ENCODE assay signal across 15 cellular contexts in genomic region chr6:12339022-12339421, GRCh38. TPM values are rescaled to one million over a fixed set of nuclear protein-coding genes. Genes with fewer than 3 reads are reported as not detected.
DNase-seq lines count a peak whose midpoint lies in the region; ATAC-seq and TF ChIP-seq lines count a peak whose summit lies in the region.
"Had no signal": no experiment of that assay in that cellular context is flagged by ENCODE, and none has a peak within 500 bp of the region (broad histone marks: within the 10 kb centered on the region; RNA-seq: fewer than 3 reads in every experiment).

No MANE protein-coding gene starts in this region.

- peaks cover 29% of the 10 kb centered on the region for H3K4me1 ChIP-seq in mucosa of descending colon (ENCODE audit: low read depth)
- H3K4me1 ChIP-seq in transverse colon: peaks cover 2 to 59% (median 36%) of the 10 kb centered on the region in 4 donors

- H3K27ac ChIP-seq in transverse colon: peak overlapping the region; percentile 29 to 54 (median 46)
- H3K27ac ChIP-seq: C4-2B, HL-60 had no signal

- in situ Hi-C loops in transverse colon (cut with MboI; ENCODE audit: low pct_ligation_motif_present in 1 of 4, low pct_unique_long_range_greater_than_20kb in 1 of 4, low sequenced_read_pairs in 3 of 4): no loop called here

- ATAC-seq in left colon (peak; percentile 60), mucosa of descending colon (peak; percentile 62)
- ATAC-seq: GM12878 had no signal

- intact Hi-C loops in Calu3 (cut with micrococcal nuclease; ENCODE audit: unreplicated experiment) (no loop called here), left colon (cut with DNase I, micrococcal nuclease) (no loop called here), mucosa of descending colon (cut with DNase I, micrococcal nuclease) (no loop called here), transverse colon (cut with DNase I; ENCODE audit: low total_unique reads) (no loop called here)

- H3K27me3 ChIP-seq in transverse colon: no peaks in the 10 kb centered on the region

- no peaks in the 10 kb centered on the region for H3K9me3 Mint-ChIP-seq in Calu3 (ENCODE audit: low read depth, unreplicated experiment)
- no peaks in the 10 kb centered on the region for H3K9me3 Mint-ChIP-seq in activated CD4-positive, alpha-beta memory T cell treated with anti-CD3 and anti-CD28 coated beads, Interleukin-2, amount 10 ng/mL, durations not matched to agents 7 days and 5 days
- H3K9me3 Mint-ChIP-seq: CD4-positive, alpha-beta memory T cell; H9 had no signal

- 41 to 42% methylated on average over 3 of the region's 3 CpGs for whole genome bisulfite sequencing in transverse colon (ENCODE audit: low coverage in 1 of 2), 2 donors

- BruUV-seq in Calu3 (replicated peaks; lab: Mats Ljungman, UMichigan): no TSS peak

- CTCF ChIA-PET in Calu3 (lab: Charles Lee): no interaction called here
- CTCF ChIA-PET in activated CD4-positive, alpha-beta memory T cell treated with anti-CD3 and anti-CD28 coated beads, Interleukin-2, amount 10 ng/mL, durations not matched to agents 7 days and 5 days (lab: Charles Lee): no interaction called here

- H3K4me3 ChIP-seq in mucosa of descending colon (no peak overlapping the region), transverse colon (no peak overlapping the region)
- H3K4me3 ChIP-seq: GM12878, K562 had no signal

- H3K27ac Mint-ChIP-seq in Calu3 (ENCODE audit: unreplicated experiment): peak overlapping the region; percentile 54
- H3K27ac Mint-ChIP-seq in activated CD4-positive, alpha-beta memory T cell treated with anti-CD3 and anti-CD28 coated beads, Interleukin-2, amount 10 ng/mL, durations not matched to agents 7 days and 5 days: no peak overlapping the region

- no peak for TF ChIP-seq POLR2A in transverse colon (IDR thresholded peaks at IDR 0.05)

- H3K36me3 ChIP-seq in mucosa of descending colon (ENCODE audit: low read depth) (no peaks in the 10 kb centered on the region), transverse colon (no peaks in the 10 kb centered on the region)

- peaks cover 5% of the 10 kb centered on the region for H3K36me3 Mint-ChIP-seq in Calu3 (ENCODE audit: insufficient read depth, unreplicated experiment)
- H3K36me3 Mint-ChIP-seq in activated CD4-positive, alpha-beta memory T cell treated with anti-CD3 and anti-CD28 coated beads, Interleukin-2, amount 10 ng/mL, durations not matched to agents 7 days and 5 days (ENCODE audit: low read depth): no peaks in the 10 kb centered on the region
- H3K36me3 Mint-ChIP-seq: CD4-positive, alpha-beta memory T cell had no signal

- peaks cover 58% of the 10 kb centered on the region for H3K4me1 Mint-ChIP-seq in Calu3 (ENCODE audit: low read depth, unreplicated experiment)
- no peaks in the 10 kb centered on the region for H3K4me1 Mint-ChIP-seq in activated CD4-positive, alpha-beta memory T cell treated with anti-CD3 and anti-CD28 coated beads, Interleukin-2, amount 10 ng/mL, durations not matched to agents 7 days and 5 days

- POLR2A ChIA-PET in activated CD4-positive, alpha-beta memory T cell treated with anti-CD3 and anti-CD28 coated beads, Interleukin-2, amount 10 ng/mL, durations not matched to agents 7 days and 5 days (lab: Charles Lee): no interaction called here

- no peak overlapping the region for H3K4me3 Mint-ChIP-seq in Calu3 (ENCODE audit: low read depth, unreplicated experiment)
- H3K4me3 Mint-ChIP-seq in activated CD4-positive, alpha-beta memory T cell treated with anti-CD3 and anti-CD28 coated beads, Interleukin-2, amount 10 ng/mL, durations not matched to agents 7 days and 5 days: no peak overlapping the region
- H3K4me3 Mint-ChIP-seq: CD4-positive, alpha-beta memory T cell; H9 had no signal

- TF ChIP-seq CTCF in Calu3 (IDR thresholded peaks at IDR 0.05; ENCODE audit: unreplicated experiment) (no peak), mucosa of descending colon (IDR thresholded peaks at IDR 0.05) (no peak), transverse colon (IDR thresholded peaks at IDR 0.05) (no peak)

- H3K9me3 ChIP-seq in mucosa of descending colon (no peaks in the 10 kb centered on the region), transverse colon (no peaks in the 10 kb centered on the region)

- H3K27me3 Mint-ChIP-seq in Calu3 (ENCODE audit: unreplicated experiment): no peaks in the 10 kb centered on the region
- peaks cover 3% of the 10 kb centered on the region for H3K27me3 Mint-ChIP-seq in activated CD4-positive, alpha-beta memory T cell treated with anti-CD3 and anti-CD28 coated beads, Interleukin-2, amount 10 ng/mL, durations not matched to agents 7 days and 5 days

- TF ChIP-seq EP300 in transverse colon (IDR thresholded peaks at IDR 0.05; ENCODE audit: low read depth): no peak

- no peak for DNase-seq in Calu3
- peak; percentile 69 to 73 for DNase-seq in left colon
- DNase-seq in mucosa of descending colon: peak in 2 of 3 donors; percentile 72 to 82
- peak; percentile 76 for DNase-seq in transverse colon
- DNase-seq in activated CD4-positive, alpha-beta memory T cell treated with anti-CD3 and anti-CD28 coated beads, Interleukin-2, amount 10 ng/mL, durations not matched to agents 7 days and 5 days: no peak
- DNase-seq in NCI-H1417 (lab: John Stamatoyannopoulos, UW): no peak
- no peak for DNase-seq in EL
- DNase-seq: AML-193; CD4-positive, alpha-beta memory T cell; DMS79 treated with DMSO at 0.1 percent for 48 hours; H9 had no signal

RNA-seq across cellular contexts. Expression of gene EDN1, which starts 48.9 kb away (rescaled TPM):
- total RNA-seq in Calu3 (2022) (24.7 and 40.6 TPM in 2 replicates), left colon (10 to 100 TPM; 16.8 to 24.8 TPM), mucosa of descending colon (10 to 100 TPM in 2 of 3 donors, 1 to 10 TPM in 1; 8.4 to 26.5 (median 14.0) TPM), transverse colon (10 to 100 TPM in 2 of 4 donors, 1 to 10 TPM in 2; 3.6 to 23.2 (median 14.2) TPM)
- total RNA-seq in activated CD4-positive, alpha-beta memory T cell treated with anti-CD3 and anti-CD28 coated beads, Interleukin-2, amount 10 ng/mL, durations not matched to agents 7 days and 5 days: under 1 TPM in 1 of 2 experiments, not detected in 1; 0.10 TPM
- total RNA-seq: K562 had no signal

Comparison
In these comparisons a context has a peak if more than half of its experiments do, and no peak if none do; other contexts are left out.
1. DNase-seq: peak in left colon (2 of 2), mucosa of descending colon (2 of 3) and transverse colon (single experiment); none in Calu3 (single experiment), activated CD4-positive, alpha-beta memory T cell treated with anti-CD3 and anti-CD28 coated beads, Interleukin-2, amount 10 ng/mL, durations not matched to agents 7 days and 5 days (single experiment), NCI-H1417 (0 of 3) and EL (single experiment).
2. RNA of gene EDN1, which starts 48.9 kb away (total RNA-seq): 24.7 to 40.6 TPM in Calu3, 16.8 to 24.8 TPM in left colon, 3.6 to 23.2 TPM in transverse colon and 8.4 to 26.5 TPM in mucosa of descending colon; 0.10 TPM in activated CD4-positive, alpha-beta memory T cell treated with anti-CD3 and anti-CD28 coated beads, Interleukin-2, amount 10 ng/mL, durations not matched to agents 7 days and 5 days; every median in the first group is over 4 times any median in the second.